25 cellular contexts compared by ENCODE assay signal in the genomic region with DNA sequence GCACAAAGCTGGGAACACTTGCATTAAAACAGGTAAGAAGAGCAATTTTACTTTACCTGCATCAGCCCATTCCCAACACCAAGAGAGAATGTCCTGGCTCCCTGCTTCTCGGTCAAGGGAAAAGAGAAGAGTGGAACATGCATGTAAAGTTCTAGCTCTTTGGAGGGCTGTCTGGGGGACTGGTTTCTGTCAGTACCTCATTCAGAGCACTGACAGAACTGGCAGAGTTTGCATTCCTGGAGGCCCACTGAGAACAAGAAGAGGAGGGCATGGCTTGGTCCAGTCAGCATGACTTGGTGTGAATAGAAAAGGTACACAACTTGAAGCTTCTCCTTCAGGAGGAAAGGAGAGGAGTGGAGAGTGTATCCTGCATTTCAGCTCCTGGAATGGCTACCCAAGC.
"Had no signal": no experiment of that assay in that cellular context is flagged by ENCODE, and none has a peak within 500 bp of the region (broad histone marks: within the 10 kb centered on the region; RNA-seq: fewer than 3 reads in every experiment).

No MANE protein-coding gene starts in this region.

- H3K4me3 ChIP-seq: MG63, SJSA1, SK-N-MC had no signal

- H3K36me3 ChIP-seq: MG63, SJSA1 had no signal

- DNase-seq: IMR-90, Karpas-422, KG1, MG63, NCI-H1092, NCI-H1105 treated with DMSO at 0.1 percent for 48 hours, NCI-H1417 treated with DMSO at 0.1 percent for 48 hours, NCI-H146, NCI-H1694 treated with DMSO at 0.1 percent for 48 hours, NCI-H2029, NCI-H2081 treated with DMSO at 0.1 percent for 48 hours, NCI-H2171, NCI-H226, NCI-H446, NCI-H510A, NCI-H524 treated with DMSO at 0.1 percent for 48 hours, NCI-H69, NCI-H774, PC-3, SIG-M5 had no signal

- H3K27ac ChIP-seq: RWPE1, SJSA1, SK-N-MC had no signal

- H3K27me3 ChIP-seq: MG63, SJSA1 had no signal

- H3K9me3 ChIP-seq: MG63, SJSA1 had no signal

- ATAC-seq: HepG2, Panc1, PC-3 had no signal

- H3K4me1 ChIP-seq: SJSA1 had no signal
